In the genomic region with DNA sequence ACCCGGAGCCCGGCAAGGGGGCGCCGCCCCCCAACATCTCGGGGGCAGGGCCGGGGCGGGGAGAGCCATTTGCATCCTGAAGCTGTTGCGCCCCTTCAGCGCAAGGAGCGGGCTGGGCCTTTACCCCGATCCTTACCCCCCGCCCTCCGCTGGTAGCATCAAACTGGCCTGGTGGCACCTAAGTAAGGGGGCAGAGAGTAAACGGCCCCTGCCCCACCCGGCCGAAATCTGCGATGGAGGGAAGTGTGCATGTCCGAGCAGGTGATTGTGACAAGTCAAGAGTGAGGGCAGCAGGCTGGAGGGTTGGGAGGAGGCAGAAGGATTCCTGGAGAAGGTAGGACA, we compare ENCODE assay signal across 9 cellular contexts.
A peak's percentile ranks its signal among the peaks of the same experiment; 100 is the strongest.
DNase-seq lines count a peak whose midpoint lies in the region; ATAC-seq and TF ChIP-seq lines count a peak whose summit lies in the region.
"Had no signal": no experiment of that assay in that cellular context is flagged by ENCODE, and none has a peak within 500 bp of the region (broad histone marks: within the 10 kb centered on the region; RNA-seq: fewer than 3 reads in every experiment).

No MANE protein-coding gene starts in this region.

- H3K79me2 ChIP-seq in hepatocyte = no peaks in the 10 kb centered on the region

- ATAC-seq in WTC11 (peak; percentile 16; the same call in 1 of the 2 replicates), GM21381 (IDR thresholded peaks at IDR 0.05; ENCODE audit: unreplicated experiment) (no peak)

- H3K27me3 Mint-ChIP-seq in WTC11 (ENCODE audit: low read depth) = peaks cover 54% of the 10 kb centered on the region
- peaks cover 80% of the 10 kb centered on the region for H3K27me3 Mint-ChIP-seq in activated CD4-positive, alpha-beta memory T cell treated with anti-CD3 and anti-CD28 coated beads, Interleukin-2, amount 10 ng/mL, durations not matched to agents 7 days and 5 days

- no peaks in the 10 kb centered on the region for H4K20me1 ChIP-seq in hepatocyte (ENCODE audit: insufficient read depth, poor library complexity, severe bottlenecking)

- H3K4me3 Mint-ChIP-seq in WTC11 = peak overlapping the region; percentile 72
- no peak overlapping the region for H3K4me3 Mint-ChIP-seq in activated CD4-positive, alpha-beta memory T cell treated with anti-CD3 and anti-CD28 coated beads, Interleukin-2, amount 10 ng/mL, durations not matched to agents 7 days and 5 days

- H3K9me3 ChIP-seq in hepatocyte (ENCODE audit: low read depth) (no peaks in the 10 kb centered on the region), prostate gland (no peaks in the 10 kb centered on the region)

- no peaks in the 10 kb centered on the region for H3K36me3 ChIP-seq in BJ (ENCODE audit: control insufficient read depth, insufficient read depth, low read length)
- H3K36me3 ChIP-seq in hepatocyte (replicated peaks; ENCODE audit: insufficient read depth, low read depth) = no peaks in the 10 kb centered on the region
- no peaks in the 10 kb centered on the region for H3K36me3 ChIP-seq in prostate gland

- H3K4me3 ChIP-seq in BJ (ENCODE audit: low read depth, low read length) (peak overlapping the region; percentile 49), hepatocyte (peak overlapping the region; percentile 8), prostate gland (peak overlapping the region; percentile 35 to 37)

- peaks cover 33% of the 10 kb centered on the region for H3K9me3 Mint-ChIP-seq in WTC11
- H3K9me3 Mint-ChIP-seq in activated CD4-positive, alpha-beta memory T cell treated with anti-CD3 and anti-CD28 coated beads, Interleukin-2, amount 10 ng/mL, durations not matched to agents 7 days and 5 days = no peaks in the 10 kb centered on the region

- WGBS in hepatocyte (ENCODE audit: low lambda C conversion rate, missing lambda C conversion rate) = 36% methylated on average over 7 of the region's 18 CpGs
- 28% methylated on average over 18 of the region's 18 CpGs for WGBS in prostate gland

- no peak for DNase-seq in BJ (ENCODE audit: low read depth)
- peak; percentile 36 for DNase-seq in WTC11 (ENCODE audit: low spot score)
- DNase-seq in hepatocyte (ENCODE audit: low spot score) = no peak
- DNase-seq in prostate gland (ENCODE audit: low spot score) = no peak
- DNase-seq in hypothalamus (lab: John Stamatoyannopoulos, UW) = no peak
- no peak for DNase-seq in AG20443 (ENCODE audit: low spot score)
- DNase-seq in activated CD4-positive, alpha-beta memory T cell treated with anti-CD3 and anti-CD28 coated beads, Interleukin-2, amount 10 ng/mL, durations not matched to agents 7 days and 5 days = no peak
- DNase-seq: NCI-H2227 treated with DMSO at 0.1 percent for 48 hours had no signal

- peaks cover 30% of the 10 kb centered on the region for H3K4me1 Mint-ChIP-seq in WTC11
- peaks cover 25% of the 10 kb centered on the region for H3K4me1 Mint-ChIP-seq in activated CD4-positive, alpha-beta memory T cell treated with anti-CD3 and anti-CD28 coated beads, Interleukin-2, amount 10 ng/mL, durations not matched to agents 7 days and 5 days

- no peaks in the 10 kb centered on the region for H3K4me1 ChIP-seq in hepatocyte (ENCODE audit: insufficient read depth)
- H3K4me1 ChIP-seq in prostate gland (replicated peaks) = no peaks in the 10 kb centered on the region

- H3K27ac ChIP-seq in hepatocyte (no peak overlapping the region), prostate gland (no peak overlapping the region)

- H3K36me3 Mint-ChIP-seq in WTC11 = peaks cover 25% of the 10 kb centered on the region
- peaks cover 6% of the 10 kb centered on the region for H3K36me3 Mint-ChIP-seq in activated CD4-positive, alpha-beta memory T cell treated with anti-CD3 and anti-CD28 coated beads, Interleukin-2, amount 10 ng/mL, durations not matched to agents 7 days and 5 days (ENCODE audit: low read depth)

- peak overlapping the region; percentile 41 for H2AFZ ChIP-seq in hepatocyte

- no peak overlapping the region for H3K27ac Mint-ChIP-seq in WTC11
- H3K27ac Mint-ChIP-seq in activated CD4-positive, alpha-beta memory T cell treated with anti-CD3 and anti-CD28 coated beads, Interleukin-2, amount 10 ng/mL, durations not matched to agents 7 days and 5 days = no peak overlapping the region

- H3K27me3 ChIP-seq in BJ (ENCODE audit: control insufficient read depth, insufficient read depth, low read length) = peaks cover 2% of the 10 kb centered on the region
- H3K27me3 ChIP-seq in hepatocyte = peaks cover 23% of the 10 kb centered on the region
- no peaks in the 10 kb centered on the region for H3K27me3 ChIP-seq in prostate gland (replicated peaks; ENCODE audit: insufficient read depth)

- POLR2A ChIA-PET in BJ (lab: Charles Lee) (no interaction called here), WTC11 (lab: Charles Lee) (no interaction called here)
- POLR2A ChIA-PET in activated CD4-positive, alpha-beta memory T cell treated with anti-CD3 and anti-CD28 coated beads, Interleukin-2, amount 10 ng/mL, durations not matched to agents 7 days and 5 days (lab: Charles Lee) = no interaction called here

- intact Hi-C loops in prostate gland (cut with DNase I) = loop anchor here (10.0 kb wide), 1 partner anchor 629 kb away; no protein-coding TSS in a partner anchor

- H3K9me2 ChIP-seq in hepatocyte (replicated peaks; ENCODE audit: insufficient read depth) = no peaks in the 10 kb centered on the region

- TF ChIP-seq CTCF in BJ (IDR thresholded peaks at IDR 0.05; ENCODE audit: insufficient read depth, low read depth, low read length) (no peak), WTC11 (IDR thresholded peaks at IDR 0.05) (no peak), hepatocyte (IDR thresholded peaks at IDR 0.05; ENCODE audit: poor library complexity) (no peak), prostate gland (IDR thresholded peaks at IDR 0.05) (no peak)

- CTCF ChIA-PET in BJ (lab: Yijun Ruan, JAX) = no interaction called here
- CTCF ChIA-PET in WTC11 (lab: Charles Lee) = interaction anchor here (1.0 to 1.9 kb wide), 2 partner anchors 275 to 367 kb away, joined by 3 to 4 read pairs; a partner anchor contains a TSS
- CTCF ChIA-PET in activated CD4-positive, alpha-beta memory T cell treated with anti-CD3 and anti-CD28 coated beads, Interleukin-2, amount 10 ng/mL, durations not matched to agents 7 days and 5 days (lab: Charles Lee) = no interaction called here

- H3K4me2 ChIP-seq in hepatocyte = peak overlapping the region; percentile 96

- TF ChIP-seq POLR2A in prostate gland (IDR thresholded peaks at IDR 0.05) = no peak

TF ChIP-seq in WTC11, 78 proteins besides CTCF, POLR2A, EP300 and RAD21:
- no peak for TF ChIP-seq TEAD4 (CRISPR knock-in tag; IDR thresholded peaks at IDR 0.05)
- TF ChIP-seq SMAD3 (CRISPR knock-in tag; IDR thresholded peaks at IDR 0.05; ENCODE audit: borderline replicate concordance) = no peak
- TF ChIP-seq, protein P1, sequence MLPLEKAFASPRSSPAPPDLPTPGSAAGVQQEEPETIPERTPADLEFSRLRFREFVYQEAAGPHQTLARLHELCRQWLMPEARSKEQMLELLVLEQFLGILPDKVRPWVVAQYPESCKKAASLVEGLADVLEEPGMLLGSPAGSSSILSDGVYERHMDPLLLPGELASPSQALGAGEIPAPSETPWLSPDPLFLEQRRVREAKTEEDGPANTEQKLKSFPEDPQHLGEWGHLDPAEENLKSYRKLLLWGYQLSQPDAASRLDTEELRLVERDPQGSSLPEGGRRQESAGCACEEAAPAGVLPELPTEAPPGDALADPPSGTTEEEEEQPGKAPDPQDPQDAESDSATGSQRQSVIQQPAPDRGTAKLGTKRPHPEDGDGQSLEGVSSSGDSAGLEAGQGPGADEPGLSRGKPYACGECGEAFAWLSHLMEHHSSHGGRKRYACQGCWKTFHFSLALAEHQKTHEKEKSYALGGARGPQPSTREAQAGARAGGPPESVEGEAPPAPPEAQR (CRISPR knock-in tag; IDR thresholded peaks at IDR 0.05) = no peak
- no peak for TF ChIP-seq ZNF219 (CRISPR knock-in tag; IDR thresholded peaks at IDR 0.05; ENCODE audit: borderline replicate concordance)
- no peak for TF ChIP-seq EMX1 (CRISPR knock-in tag; IDR thresholded peaks at IDR 0.05)
- TF ChIP-seq ZNF232 (CRISPR knock-in tag; IDR thresholded peaks at IDR 0.05) = 0 out of 2 replicates have a peak, but pooled peaks have one; percentile 44
- TF ChIP-seq, protein P2, sequence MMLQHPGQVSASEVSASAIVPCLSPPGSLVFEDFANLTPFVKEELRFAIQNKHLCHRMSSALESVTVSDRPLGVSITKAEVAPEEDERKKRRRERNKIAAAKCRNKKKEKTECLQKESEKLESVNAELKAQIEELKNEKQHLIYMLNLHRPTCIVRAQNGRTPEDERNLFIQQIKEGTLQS (CRISPR knock-in tag; conservative IDR thresholded peaks at IDR 0.05) = no peak
- TF ChIP-seq FOXJ3 (CRISPR knock-in tag; IDR thresholded peaks at IDR 0.05; ENCODE audit: borderline replicate concordance) = no peak
TF ChIP-seq in WTC11: peak in this region for 1.
